9 cellular contexts compared by ENCODE assay signal in the genomic region with DNA sequence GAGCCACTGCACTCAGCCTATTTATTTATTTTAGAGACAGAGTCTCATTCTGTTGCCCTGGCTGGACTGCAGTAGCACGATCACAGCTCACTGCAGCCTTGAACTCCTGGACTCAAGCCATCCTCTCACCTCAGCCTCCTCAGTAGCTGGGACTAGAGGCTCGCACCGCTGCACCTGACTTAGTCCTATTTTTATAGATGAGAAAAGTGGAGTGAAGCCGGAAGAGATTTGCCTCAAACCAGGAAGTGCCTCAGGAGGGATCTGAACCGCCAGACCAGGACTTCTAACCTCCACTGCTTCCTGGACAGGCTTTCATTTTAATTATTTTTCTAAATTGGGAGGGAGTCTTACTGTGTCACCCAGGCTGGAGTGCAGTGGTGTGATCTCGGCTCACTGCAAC. TPM values are rescaled to one million over a fixed set of nuclear protein-coding genes. Genes with fewer than 3 reads are reported as not detected.
DNase-seq lines count a peak whose midpoint lies in the region; ATAC-seq and TF ChIP-seq lines count a peak whose summit lies in the region.
"Had no signal": no experiment of that assay in that cellular context is flagged by ENCODE, and none has a peak within 500 bp of the region (broad histone marks: within the 10 kb centered on the region; RNA-seq: fewer than 3 reads in every experiment).

No MANE protein-coding gene starts in this region.

- peaks cover 0 to 3% (median 3%) of the 10 kb centered on the region in 3 donors for H3K27me3 Mint-ChIP-seq in CD14-positive monocyte (ENCODE audit: low read depth in 3 of 3)

- H4K20me1 ChIP-seq in osteoblast (ENCODE audit: insufficient read depth, low read length) = no peaks in the 10 kb centered on the region

- H3K27ac ChIP-seq in colonic mucosa (peak overlapping the region; percentile 86), osteoblast (ENCODE audit: low read depth, low read length) (peak overlapping the region; percentile 95)

- no peaks in the 10 kb centered on the region for H3K79me2 ChIP-seq in osteoblast (ENCODE audit: insufficient read depth, low read length)

- H3K9ac ChIP-seq in colonic mucosa (ENCODE audit: low read depth in 2 of 2, low read length in 2 of 2) = peak overlapping the region; percentile 6 to 13

- H3K36me3 ChIP-seq in colonic mucosa = no peaks in the 10 kb centered on the region
- H3K36me3 ChIP-seq in osteoblast (ENCODE audit: insufficient read depth, low read length) = no peaks in the 10 kb centered on the region
- H3K36me3 ChIP-seq in BE2C = no peaks in the 10 kb centered on the region

- no peak overlapping the region for H3K4me3 ChIP-seq in colonic mucosa
- no peak overlapping the region for H3K4me3 ChIP-seq in osteoblast (ENCODE audit: insufficient read depth, low read length)
- no peak overlapping the region for H3K4me3 ChIP-seq in BE2C (ENCODE audit: low read depth, low read length)

- no peak for ATAC-seq in HG02610 (IDR thresholded peaks at IDR 0.05; ENCODE audit: unreplicated experiment)
- ATAC-seq: T-helper 17 cell had no signal

- DNase-seq in CD14-positive monocyte (ENCODE audit: low spot score) (no peak), Kasumi-1 (lab: John Stamatoyannopoulos, UW) (peak; percentile 40 to 59), colonic mucosa (peak; percentile 53), osteoblast (ENCODE audit: insufficient read length, low spot score, missing footprints) (no peak), BE2C (no peak), putamen (ENCODE audit: low spot score) (no peak), AG20443 (ENCODE audit: low spot score) (no peak)
- DNase-seq: T-helper 17 cell had no signal

- H3K27me3 ChIP-seq in colonic mucosa = no peaks in the 10 kb centered on the region
- no peaks in the 10 kb centered on the region for H3K27me3 ChIP-seq in osteoblast (ENCODE audit: insufficient read depth, low read length)
- H3K27me3 ChIP-seq in BE2C = no peaks in the 10 kb centered on the region

- TF ChIP-seq CTCF in CD14-positive monocyte (IDR thresholded peaks at IDR 0.05) (no peak), colonic mucosa (IDR thresholded peaks at IDR 0.05) (no peak), osteoblast (IDR thresholded peaks at IDR 0.05; ENCODE audit: extremely low read depth, low read depth, low read length) (no peak), BE2C (IDR thresholded peaks at IDR 0.05; ENCODE audit: low read depth, low read length) (no peak)

- peak overlapping the region; percentile 73 to 89 for H3K4me3 Mint-ChIP-seq in CD14-positive monocyte
- H3K4me3 Mint-ChIP-seq: T-helper 17 cell had no signal

- intact Hi-C loops in CD14-positive monocyte (cut with micrococcal nuclease) = no loop called here
- intact Hi-C loops in colonic mucosa (cut with DNase I) = no loop called here

- no peaks in the 10 kb centered on the region for H3K36me3 Mint-ChIP-seq in CD14-positive monocyte

- H2AFZ ChIP-seq in osteoblast (ENCODE audit: low read length) = no peak overlapping the region

- H3K4me1 Mint-ChIP-seq in CD14-positive monocyte = peaks cover 30% of the 10 kb centered on the region

- peaks cover 0 to 6% (median 0%) of the 10 kb centered on the region in 7 donors for H3K9me3 Mint-ChIP-seq in CD14-positive monocyte

- H3K9me3 ChIP-seq in colonic mucosa (no peaks in the 10 kb centered on the region), osteoblast (ENCODE audit: low read depth, low read length) (no peaks in the 10 kb centered on the region), BE2C (no peaks in the 10 kb centered on the region)

- peak overlapping the region; percentile 85 to 95 (median 93) for H3K27ac Mint-ChIP-seq in CD14-positive monocyte
- H3K27ac Mint-ChIP-seq: T-helper 17 cell had no signal

- peak overlapping the region; percentile 66 for H3K4me2 ChIP-seq in osteoblast (ENCODE audit: insufficient read depth, low read length)

- H3K4me1 ChIP-seq in colonic mucosa (peaks cover 5% of the 10 kb centered on the region), osteoblast (ENCODE audit: insufficient read depth, low read length) (peaks cover 20% of the 10 kb centered on the region), BE2C (peaks cover 8% of the 10 kb centered on the region)

RNA-seq across cellular contexts. Expression of gene CLIP2, which starts 17.5 kb away (rescaled TPM):
- polyA plus RNA-seq in CD14-positive monocyte = 1 to 10 TPM; 1.1 to 1.3 TPM
- total RNA-seq in colonic mucosa (10 to 100 TPM; 77.8 to 81.6 TPM), osteoblast (58.3 and 70.9 TPM in 2 replicates)
- polyA plus RNA-seq in BE2C (2012; ENCODE audit: insufficient read depth, insufficient read length, low read depth) = 55.1 TPM

RNA-seq across cellular contexts. Expression of gene RFC2, which starts 17.5 kb away (rescaled TPM):
- polyA plus RNA-seq in CD14-positive monocyte = 10 to 100 TPM; 33.5 to 42.1 TPM
- 10 to 100 TPM; 18.5 to 43.8 TPM for total RNA-seq in colonic mucosa
- total RNA-seq in osteoblast = 12.3 and 13.0 TPM in 2 replicates
- polyA plus RNA-seq in BE2C (2012; ENCODE audit: insufficient read depth, insufficient read length, low read depth) = 47.7 TPM

Comparison
In these comparisons a context has a peak if more than half of its experiments do, and no peak if none do; other contexts are left out.
1. DNase-seq: peak in Kasumi-1 (2 of 2) and colonic mucosa (single experiment); none in CD14-positive monocyte (single experiment), osteoblast (single experiment), BE2C (single experiment), putamen (single experiment) and AG20443 (single experiment).